In the genomic region with DNA sequence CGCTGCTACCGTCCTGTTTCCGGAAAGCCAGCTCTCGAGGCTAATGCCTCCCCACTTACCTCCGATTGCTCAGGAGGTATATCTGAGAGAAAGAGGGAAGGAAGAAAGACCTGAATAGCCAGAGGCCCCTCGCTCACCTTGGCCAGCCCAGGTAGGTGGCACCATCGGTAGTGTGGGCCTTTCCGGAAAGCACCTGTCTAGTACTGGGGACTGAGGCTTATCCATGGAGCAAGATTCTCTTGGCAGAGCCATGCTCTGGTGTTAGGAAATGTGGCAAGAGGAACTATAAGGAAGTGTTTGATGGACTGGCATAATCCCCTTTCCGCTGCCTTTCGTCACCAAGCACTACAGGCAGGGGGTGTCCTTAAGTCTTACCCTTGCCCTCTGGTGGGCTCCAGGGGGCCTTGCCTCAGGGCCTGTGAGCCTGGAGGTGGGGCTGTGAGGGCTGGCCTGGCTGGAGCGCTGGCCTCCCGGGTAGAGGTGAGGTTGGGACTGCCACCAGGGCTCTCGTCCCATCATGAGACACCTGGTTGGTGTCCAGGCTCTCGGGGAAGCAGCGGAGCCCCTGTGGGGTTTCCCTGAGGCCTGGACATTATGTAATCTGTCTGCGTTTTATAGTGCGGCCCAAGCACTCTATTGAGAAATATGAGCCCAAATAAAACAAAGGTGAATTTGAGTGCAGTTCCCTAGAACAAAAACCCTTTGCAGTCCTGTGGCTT, we compare ENCODE assay signal across 8 cellular contexts. TPM values are rescaled to one million over a fixed set of nuclear protein-coding genes. Genes with fewer than 3 reads are reported as not detected.
DNase-seq lines count a peak whose midpoint lies in the region; ATAC-seq and TF ChIP-seq lines count a peak whose summit lies in the region.

No MANE protein-coding gene starts in this region.

- no peak overlapping the region for H4K91ac ChIP-seq in IMR-90 (ENCODE audit: insufficient read depth, low read depth, low read length)

- no peak for TF ChIP-seq RAD21 in IMR-90 (IDR thresholded peaks at IDR 0.05; ENCODE audit: low read length)

- H3K23ac ChIP-seq in IMR-90 (ENCODE audit: low read depth, low read length) = 0 out of 2 replicates have a peak overlapping the region, but pooled peaks have one; percentile 59

- dilution Hi-C loops in IMR-90 (cut with HindIII; ENCODE audit: low sequenced_read_pairs, unreplicated experiment) = no loop called here

- in situ Hi-C loops in IMR-90 (cut with MboI; ENCODE audit: low sequenced_read_pairs) = no loop called here

- no peaks in the 10 kb centered on the region for H3K9me3 Mint-ChIP-seq in brain

- no peak for ATAC-seq in IMR-90 (ENCODE audit: low read depth)
- ATAC-seq in HG03571 (IDR thresholded peaks at IDR 0.05; ENCODE audit: unreplicated experiment) = no peak
- no peak for ATAC-seq in GM21723 (IDR thresholded peaks at IDR 0.05; ENCODE audit: unreplicated experiment)

- TF ChIP-seq POLR2A in IMR-90 (IDR thresholded peaks at IDR 0.05; ENCODE audit: low read depth, low read length) = no peak

- H2BK15ac ChIP-seq in IMR-90 (ENCODE audit: low read depth, low read length) = no peak overlapping the region

- H3K18ac ChIP-seq in IMR-90 (ENCODE audit: low read depth, low read length) = no peak overlapping the region

- TF ChIP-seq CTCF in IMR-90 (conservative IDR thresholded peaks at IDR 0.05; ENCODE audit: low read depth, low read length) = no peak
- no peak for TF ChIP-seq CTCF in brain (conservative IDR thresholded peaks at IDR 0.05)

- intact Hi-C loops in IMR-90 (cut with micrococcal nuclease) = loop anchor here (5.0 to 10.0 kb wide), 2 partner anchors 137 to 165 kb away; no protein-coding TSS in a partner anchor

- H3K4me3 ChIP-seq in IMR-90 (ENCODE audit: insufficient read depth, low read depth, low read length) = no peak overlapping the region

- peaks cover 14% of the 10 kb centered on the region for H3K27me3 Mint-ChIP-seq in brain

- no TSS peak for BruUV-seq in IMR-90 (replicated peaks; lab: Mats Ljungman, UMichigan)

- peak overlapping the region; percentile 91; the same call in 1 of the 2 replicates for H3K4me2 ChIP-seq in IMR-90 (ENCODE audit: low read depth, low read length)

- H3K9ac ChIP-seq in IMR-90 (ENCODE audit: low read depth, low read length) = no peak overlapping the region

- peaks cover 7% of the 10 kb centered on the region for H3K4me1 ChIP-seq in IMR-90 (ENCODE audit: control insufficient read depth, insufficient read depth, low read length)

- no peak overlapping the region for H2BK20ac ChIP-seq in IMR-90 (ENCODE audit: low read depth, low read length)

- peak overlapping the region; percentile 16; the same call in 1 of the 2 replicates for H3K4ac ChIP-seq in IMR-90 (ENCODE audit: low read depth, low read length)

- no peaks in the 10 kb centered on the region for H3K9me1 ChIP-seq in IMR-90 (ENCODE audit: insufficient read depth, low read length)

- H2BK5ac ChIP-seq in IMR-90 (ENCODE audit: low read depth, low read length, poor library complexity, severe bottlenecking) = no peak overlapping the region

- H4K8ac ChIP-seq in IMR-90 (ENCODE audit: low read depth in 2 of 2, low read length in 2 of 2) = no peak overlapping the region

- H3K36me3 ChIP-seq in IMR-90 (ENCODE audit: control insufficient read depth, insufficient read depth, low read length) = no peaks in the 10 kb centered on the region

- H3K27ac Mint-ChIP-seq in brain = peak overlapping the region; percentile 96 to 99 (median 97)

- H2AK5ac ChIP-seq in IMR-90 (ENCODE audit: low read depth, low read length) = no peak overlapping the region

- peak; percentile 63 to 74 for DNase-seq in AML-193 (lab: John Stamatoyannopoulos, UW)
- DNase-seq in IMR-90 = no peak
- peak; percentile 35 for DNase-seq in medulla oblongata (ENCODE audit: extremely low spot score)
- no peak for DNase-seq in NCI-H1694 treated with DMSO at 0.1 percent for 48 hours (lab: John Stamatoyannopoulos, UW)
- DNase-seq in stimulated activated CD4-positive, alpha-beta T cell treated with anti-CD3 and anti-CD28 coated beads, Interleukin-12 subunit alpha, Interleukin-12 subunit beta, amount 100 ng/mL, for 4 hours = no peak

- H3K4me1 Mint-ChIP-seq in brain = peaks cover 74% of the 10 kb centered on the region

- H2AK9ac ChIP-seq in IMR-90 (replicated peaks; ENCODE audit: low read depth, low read length, poor library complexity) = peak overlapping the region; percentile 57

- H3K56ac ChIP-seq in IMR-90 (ENCODE audit: extremely low read depth, insufficient read depth, low read length) = no peak overlapping the region

- peaks cover 63% of the 10 kb centered on the region for H4K20me1 ChIP-seq in IMR-90 (ENCODE audit: insufficient read depth, low read length)

- no peaks in the 10 kb centered on the region for H3K9me3 ChIP-seq in IMR-90 (ENCODE audit: control insufficient read depth, insufficient read depth, low read length)

- H3K4me3 Mint-ChIP-seq in brain = peak overlapping the region; percentile 93 to 97 (median 96)

- no peak overlapping the region for H2AFZ ChIP-seq in IMR-90 (replicated peaks; ENCODE audit: low read length, poor library complexity)

- no peak overlapping the region for H3K14ac ChIP-seq in IMR-90 (replicated peaks; ENCODE audit: low read depth, low read length)

- H2BK120ac ChIP-seq in IMR-90 (ENCODE audit: low read depth, low read length) = no peak overlapping the region

- WGBS in IMR-90 (ENCODE audit: extremely low coverage in 2 of 2, insufficient read length in 1 of 2), 2 experiments = 70% methylated on average over 5 of the region's 17 CpGs; no CpG with 5 or more reads in 1 of the 2 experiments

- peaks cover 21% of the 10 kb centered on the region for H3K36me3 Mint-ChIP-seq in brain

- CTCF ChIA-PET in IMR-90 (lab: Yijun Ruan, JAX) = no interaction called here

- H3K27me3 ChIP-seq in IMR-90 (ENCODE audit: control insufficient read depth, insufficient read depth, low read length) = peaks cover 8% of the 10 kb centered on the region; the same call in 1 of the 2 replicates

- POLR2A ChIA-PET in IMR-90 (lab: Charles Lee; ENCODE audit: unreplicated experiment) = no interaction called here

- no peak overlapping the region for H4K5ac ChIP-seq in IMR-90 (ENCODE audit: low read depth, low read length)

- no peak overlapping the region for H3K27ac ChIP-seq in IMR-90 (ENCODE audit: insufficient read depth, low read length)

- H3K79me1 ChIP-seq in IMR-90 (ENCODE audit: low read depth in 1 of 2, low read length in 2 of 2) = peaks cover 27 to 73% of the 10 kb centered on the region in 2 experiments

TF ChIP-seq in IMR-90, 13 proteins besides CTCF, POLR2A, EP300 and RAD21:
- no peak for TF ChIP-seq CHD1 (IDR thresholded peaks at IDR 0.05; ENCODE audit: low read depth, low read length)
- TF ChIP-seq MXI1 (IDR thresholded peaks at IDR 0.05; ENCODE audit: borderline replicate concordance, low read depth, low read length) = no peak
- TF ChIP-seq MAZ (IDR thresholded peaks at IDR 0.05; ENCODE audit: borderline replicate concordance, low read depth, low read length) = no peak
- no peak for TF ChIP-seq RCOR1 (IDR thresholded peaks at IDR 0.05; ENCODE audit: insufficient replicate concordance, low read length)
- no peak for TF ChIP-seq FOS (IDR thresholded peaks at IDR 0.05; ENCODE audit: low read depth, low read length)
- TF ChIP-seq MAFK (IDR thresholded peaks at IDR 0.05; ENCODE audit: low read depth, low read length) = no peak
- TF ChIP-seq SMC3 (IDR thresholded peaks at IDR 0.05; ENCODE audit: low read depth, low read length) = no peak
- TF ChIP-seq, protein P1, sequence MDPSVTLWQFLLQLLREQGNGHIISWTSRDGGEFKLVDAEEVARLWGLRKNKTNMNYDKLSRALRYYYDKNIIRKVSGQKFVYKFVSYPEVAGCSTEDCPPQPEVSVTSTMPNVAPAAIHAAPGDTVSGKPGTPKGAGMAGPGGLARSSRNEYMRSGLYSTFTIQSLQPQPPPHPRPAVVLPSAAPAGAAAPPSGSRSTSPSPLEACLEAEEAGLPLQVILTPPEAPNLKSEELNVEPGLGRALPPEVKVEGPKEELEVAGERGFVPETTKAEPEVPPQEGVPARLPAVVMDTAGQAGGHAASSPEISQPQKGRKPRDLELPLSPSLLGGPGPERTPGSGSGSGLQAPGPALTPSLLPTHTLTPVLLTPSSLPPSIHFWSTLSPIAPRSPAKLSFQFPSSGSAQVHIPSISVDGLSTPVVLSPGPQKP (IDR thresholded peaks at IDR 0.05; ENCODE audit: borderline replicate concordance, low read depth, low read length) = no peak
- TF ChIP-seq CEBPB (IDR thresholded peaks at IDR 0.05; ENCODE audit: low read depth, low read length) = no peak
- no peak for TF ChIP-seq RFX5 (IDR thresholded peaks at IDR 0.05; ENCODE audit: low read depth, low read length)
- no peak for TF ChIP-seq NFE2L2 (IDR thresholded peaks at IDR 0.05; ENCODE audit: low read depth, low read length)
- no peak for TF ChIP-seq BHLHE40 (IDR thresholded peaks at IDR 0.05; ENCODE audit: low read depth, low read length)
- TF ChIP-seq, protein P2, sequence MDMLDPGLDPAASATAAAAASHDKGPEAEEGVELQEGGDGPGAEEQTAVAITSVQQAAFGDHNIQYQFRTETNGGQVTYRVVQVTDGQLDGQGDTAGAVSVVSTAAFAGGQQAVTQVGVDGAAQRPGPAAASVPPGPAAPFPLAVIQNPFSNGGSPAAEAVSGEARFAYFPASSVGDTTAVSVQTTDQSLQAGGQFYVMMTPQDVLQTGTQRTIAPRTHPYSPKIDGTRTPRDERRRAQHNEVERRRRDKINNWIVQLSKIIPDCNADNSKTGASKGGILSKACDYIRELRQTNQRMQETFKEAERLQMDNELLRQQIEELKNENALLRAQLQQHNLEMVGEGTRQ (IDR thresholded peaks at IDR 0.05; ENCODE audit: low read depth, low read length) = no peak
TF ChIP-seq in IMR-90: peak in this region for 0.

RNA-seq across cellular contexts. Expression of a gene that starts 2.9 kb away (rescaled TPM):
- total RNA-seq in IMR-90 (2012; rRNA removed) = 3.2 and 3.9 TPM in 2 replicates
- polyA plus RNA-seq in IMR-90 (2012; rRNA removed) (10.2 and 11.6 TPM in 2 replicates), brain (ENCODE audit: insufficient read depth, low read depth, low replicate concordance) (409 TPM)
- 9.7 and 13.7 TPM in 2 replicates for polyA plus RNA-seq in IMR-90 (2012; cell fraction: cytosol; rRNA removed)
- 12.7 and 18.3 TPM in 2 replicates for polyA plus RNA-seq in IMR-90 (2012; cell fraction: nucleus; rRNA removed; ENCODE audit: low replicate concordance)

Comparison
In these comparisons a context has a peak if more than half of its experiments do, and no peak if none do; other contexts are left out.
1. DNase-seq: peak in AML-193 (2 of 2) and medulla oblongata (single experiment); none in IMR-90 (single experiment), NCI-H1694 treated with DMSO at 0.1 percent for 48 hours (single experiment) and stimulated activated CD4-positive, alpha-beta T cell treated with anti-CD3 and anti-CD28 coated beads, Interleukin-12 subunit alpha, Interleukin-12 subunit beta, amount 100 ng/mL, for 4 hours (single experiment).
2. RNA of a gene that starts 2.9 kb away (polyA plus RNA-seq): 409 TPM in brain (single experiment); 9.7 to 18.3 TPM in IMR-90; every median in the first group is over 10 times any median in the second.